In the genomic region with DNA sequence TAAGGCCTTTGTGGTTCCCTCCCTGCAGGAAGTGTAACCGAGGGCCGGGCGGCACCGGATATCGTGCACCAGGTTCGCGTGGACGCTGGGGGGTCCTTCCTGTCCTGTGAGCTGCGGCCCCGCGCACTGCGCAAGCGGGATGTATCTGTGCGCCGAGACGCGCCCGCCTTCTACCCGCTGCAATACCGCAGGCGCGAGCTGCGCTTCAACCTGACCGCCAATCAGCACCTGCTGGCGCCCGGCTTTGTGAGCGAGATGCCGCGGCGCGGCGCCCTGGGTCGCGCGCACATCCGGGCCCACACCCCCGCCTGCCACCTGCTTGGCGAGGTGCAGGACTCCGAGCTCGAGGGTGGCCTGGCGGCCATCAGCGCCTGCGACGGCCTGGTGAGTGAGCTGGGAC, we compare ENCODE assay signal across 9 cellular contexts. TPM values are rescaled to one million over a fixed set of nuclear protein-coding genes. Genes with fewer than 3 reads are reported as not detected.
A peak's percentile ranks its signal among the peaks of the same experiment; 100 is the strongest.
DNase-seq lines count a peak whose midpoint lies in the region; ATAC-seq and TF ChIP-seq lines count a peak whose summit lies in the region.
"Had no signal": no experiment of that assay in that cellular context is flagged by ENCODE, and none has a peak within 500 bp of the region (broad histone marks: within the 10 kb centered on the region; RNA-seq: fewer than 3 reads in every experiment).

No MANE protein-coding gene starts in this region.

- H3K27me3 Mint-ChIP-seq in activated CD4-positive, alpha-beta T cell treated with anti-CD3 and anti-CD28 coated beads for 36 hours: no peaks in the 10 kb centered on the region
- no peaks in the 10 kb centered on the region for H3K27me3 Mint-ChIP-seq in activated naive CD4-positive, alpha-beta T cell treated with anti-CD3 and anti-CD28 coated beads, Interleukin-2, amount 50 U/mL, for 24 hours
- H3K27me3 Mint-ChIP-seq in osteocyte (ENCODE audit: unreplicated experiment): no peaks in the 10 kb centered on the region

- no peaks in the 10 kb centered on the region for H3K27me3 ChIP-seq in testis

- peak overlapping the region; percentile 20 to 40 for H3K4me3 ChIP-seq in testis

- H3K4me1 Mint-ChIP-seq in activated CD4-positive, alpha-beta T cell treated with anti-CD3 and anti-CD28 coated beads for 36 hours: peaks cover 7% of the 10 kb centered on the region
- peaks cover 14% of the 10 kb centered on the region for H3K4me1 Mint-ChIP-seq in activated naive CD4-positive, alpha-beta T cell treated with anti-CD3 and anti-CD28 coated beads, Interleukin-2, amount 50 U/mL, for 24 hours
- H3K4me1 Mint-ChIP-seq in osteocyte (ENCODE audit: unreplicated experiment): peaks cover 18% of the 10 kb centered on the region

- 12 to 30% methylated on average over 10 to 44 of the region's 44 CpGs for WGBS in testis, 2 donors

- intact Hi-C loops in activated CD4-positive, alpha-beta T cell treated with anti-CD3 and anti-CD28 coated beads for 36 hours (cut with DNase I, micrococcal nuclease): loop anchor here in 1 of 2 experiments (1.0 kb wide), 1 partner anchor 36 kb away; the partner anchor contains the start of genes EFL1 and SAXO2
- intact Hi-C loops in testis (cut with DNase I; ENCODE audit: low total_unique reads): no loop called here

- peak overlapping the region; percentile 19 for H3K27ac Mint-ChIP-seq in activated CD4-positive, alpha-beta T cell treated with anti-CD3 and anti-CD28 coated beads for 36 hours
- H3K27ac Mint-ChIP-seq in activated naive CD4-positive, alpha-beta T cell treated with anti-CD3 and anti-CD28 coated beads, Interleukin-2, amount 50 U/mL, for 24 hours: no peak overlapping the region
- H3K27ac Mint-ChIP-seq in osteocyte (ENCODE audit: unreplicated experiment): no peak overlapping the region

- DNase-seq in activated CD4-positive, alpha-beta T cell treated with anti-CD3 and anti-CD28 coated beads for 36 hours: peak; percentile 79
- DNase-seq in osteocyte (ENCODE audit: extremely low spot score, unreplicated experiment) (peak; percentile 83), testis (peak; percentile 53), OCI-M2 (lab: John Stamatoyannopoulos, UW; ENCODE audit: unreplicated experiment) (no peak), NCI-H1105 treated with DMSO at 0.1 percent for 48 hours (lab: John Stamatoyannopoulos, UW) (no peak), HUDEP-2 (lab: John Stamatoyannopoulos, UW; ENCODE audit: unreplicated experiment in 76 of 76) (no peak)
- DNase-seq: midbrain, SK-N-SH had no signal

- no peaks in the 10 kb centered on the region for H3K9me3 ChIP-seq in testis
- H3K9me3 ChIP-seq: SK-N-SH had no signal

- no peaks in the 10 kb centered on the region for H3K4me1 ChIP-seq in testis

- H3K36me3 ChIP-seq in testis (ENCODE audit: low read depth, missing control alignments): no peaks in the 10 kb centered on the region

- peak; percentile 94 for ATAC-seq in activated CD4-positive, alpha-beta T cell treated with anti-CD3 and anti-CD28 coated beads for 36 hours

- no peaks in the 10 kb centered on the region for H3K9me3 Mint-ChIP-seq in activated CD4-positive, alpha-beta T cell treated with anti-CD3 and anti-CD28 coated beads for 36 hours (ENCODE audit: low read depth)
- H3K9me3 Mint-ChIP-seq in activated naive CD4-positive, alpha-beta T cell treated with anti-CD3 and anti-CD28 coated beads, Interleukin-2, amount 50 U/mL, for 24 hours: no peaks in the 10 kb centered on the region
- no peaks in the 10 kb centered on the region for H3K9me3 Mint-ChIP-seq in osteocyte (ENCODE audit: unreplicated experiment)

- H3K27ac ChIP-seq in testis: no peak overlapping the region

- POLR2A ChIA-PET in activated CD4-positive, alpha-beta T cell treated with anti-CD3 and anti-CD28 coated beads for 36 hours (lab: Charles Lee): no interaction called here

- H3K4me3 Mint-ChIP-seq in activated CD4-positive, alpha-beta T cell treated with anti-CD3 and anti-CD28 coated beads for 36 hours: no peak overlapping the region
- peak overlapping the region; percentile 26 for H3K4me3 Mint-ChIP-seq in activated naive CD4-positive, alpha-beta T cell treated with anti-CD3 and anti-CD28 coated beads, Interleukin-2, amount 50 U/mL, for 24 hours
- H3K4me3 Mint-ChIP-seq in osteocyte (ENCODE audit: unreplicated experiment): no peak overlapping the region

- no peak for TF ChIP-seq POLR2A in testis (IDR thresholded peaks at IDR 0.05)

- H3K36me3 Mint-ChIP-seq in activated CD4-positive, alpha-beta T cell treated with anti-CD3 and anti-CD28 coated beads for 36 hours (ENCODE audit: low read depth): no peaks in the 10 kb centered on the region
- H3K36me3 Mint-ChIP-seq in activated naive CD4-positive, alpha-beta T cell treated with anti-CD3 and anti-CD28 coated beads, Interleukin-2, amount 50 U/mL, for 24 hours: no peaks in the 10 kb centered on the region
- no peaks in the 10 kb centered on the region for H3K36me3 Mint-ChIP-seq in osteocyte (ENCODE audit: unreplicated experiment)

- TF ChIP-seq CTCF in osteocyte (IDR thresholded peaks at IDR 0.05) (no peak), testis (IDR thresholded peaks at IDR 0.05) (no peak)

- CTCF ChIA-PET in activated CD4-positive, alpha-beta T cell treated with anti-CD3 and anti-CD28 coated beads for 36 hours (lab: Charles Lee): interaction anchor here (0.6 to 1.6 kb wide), 4 partner anchors 8 to 1850 kb away, joined by 3 to 7 read pairs (median 3); no protein-coding TSS in a partner anchor

RNA-seq across cellular contexts. Expression of gene SAXO2, which starts 35.9 kb away (rescaled TPM):
- 1 to 10 TPM; 4.4 to 6.9 TPM for total RNA-seq in activated CD4-positive, alpha-beta T cell treated with anti-CD3 and anti-CD28 coated beads for 36 hours
- total RNA-seq in osteocyte: 1.4 and 2.0 TPM in 2 replicates
- 10 to 100 TPM; 22.1 to 28.0 TPM for total RNA-seq in testis
- 35.2 TPM for polyA plus RNA-seq in testis (ENCODE audit: insufficient read depth, low read depth, low replicate concordance)

RNA-seq across cellular contexts. Expression of gene EFL1, which starts 36.0 kb away (rescaled TPM):
- total RNA-seq in activated CD4-positive, alpha-beta T cell treated with anti-CD3 and anti-CD28 coated beads for 36 hours: 10 to 100 TPM; 25.0 to 30.2 TPM
- total RNA-seq in osteocyte (15.8 and 17.9 TPM in 2 replicates), testis (10 to 100 TPM; 30.6 to 34.3 TPM)
- polyA plus RNA-seq in testis (ENCODE audit: insufficient read depth, low read depth, low replicate concordance): 35.0 TPM

RNA-seq across cellular contexts. Expression of gene GOLGA6L10, which starts 50.8 kb away (rescaled TPM):
- total RNA-seq in activated CD4-positive, alpha-beta T cell treated with anti-CD3 and anti-CD28 coated beads for 36 hours: 1 to 10 TPM in 1 of 2 experiments, under 1 TPM in 1; 0.97 to 1.6 TPM
- 1.6 and 2.9 TPM in 2 replicates for total RNA-seq in osteocyte
- 10 to 100 TPM in 1 of 2 donors, 1 to 10 TPM in 1; 7.2 to 23.3 TPM for total RNA-seq in testis
- 12.8 TPM for polyA plus RNA-seq in testis (ENCODE audit: insufficient read depth, low read depth, low replicate concordance)

Comparison
In these comparisons a context has a peak if more than half of its experiments do, and no peak if none do; other contexts are left out.
1. DNase-seq: peak in activated CD4-positive, alpha-beta T cell treated with anti-CD3 and anti-CD28 coated beads for 36 hours (single experiment), osteocyte (single experiment) and testis (single experiment); none in OCI-M2 (single experiment), NCI-H1105 treated with DMSO at 0.1 percent for 48 hours (single experiment) and HUDEP-2 (0 of 76).